13 cellular contexts compared by ENCODE assay signal in genomic region chr5:102771435-102771834, GRCh38. TPM values are rescaled to one million over a fixed set of nuclear protein-coding genes. Genes with fewer than 3 reads are reported as not detected.
A peak's percentile ranks its signal among the peaks of the same experiment; 100 is the strongest.
DNase-seq lines count a peak whose midpoint lies in the region; ATAC-seq and TF ChIP-seq lines count a peak whose summit lies in the region.
"Had no signal": no experiment of that assay in that cellular context is flagged by ENCODE, and none has a peak within 500 bp of the region (broad histone marks: within the 10 kb centered on the region; RNA-seq: fewer than 3 reads in every experiment).

No MANE protein-coding gene starts in this region.

- TF ChIP-seq POLR2A in spleen (IDR thresholded peaks at IDR 0.05), result no peak
- TF ChIP-seq POLR2A in transverse colon (IDR thresholded peaks at IDR 0.05), result no peak

- peak overlapping the region; percentile 15 for H3K27ac Mint-ChIP-seq in activated CD4-positive, alpha-beta T cell treated with anti-CD3 and anti-CD28 coated beads, Interleukin-2, amount 10 ng/mL, durations not matched to agents 7 days and 5 days

- POLR2A ChIA-PET in activated CD4-positive, alpha-beta T cell treated with anti-CD3 and anti-CD28 coated beads, Interleukin-2, amount 10 ng/mL, durations not matched to agents 7 days and 5 days (lab: Charles Lee), result no interaction called here
- POLR2A ChIA-PET in HEK293T (lab: Yijun Ruan, JAX), result interaction anchor here (0.6 to 1.1 kb wide), 2 partner anchors 15 to 69 kb away, joined by 3 to 4 read pairs; no protein-coding TSS in a partner anchor

- peaks cover 7% of the 10 kb centered on the region for H3K9me3 Mint-ChIP-seq in activated CD4-positive, alpha-beta T cell treated with anti-CD3 and anti-CD28 coated beads, Interleukin-2, amount 10 ng/mL, durations not matched to agents 7 days and 5 days

- no peak overlapping the region for H3K9ac ChIP-seq in endocrine pancreas (ENCODE audit: control insufficient read depth, insufficient read depth, low read length)

- H3K4me3 ChIP-seq in endocrine pancreas (ENCODE audit: control insufficient read depth, insufficient read depth, low read length) (peak overlapping the region; percentile 22), spleen (no peak overlapping the region), transverse colon (no peak overlapping the region)

- H3K9me3 ChIP-seq in endocrine pancreas (ENCODE audit: control insufficient read depth, low read length), result peaks cover 2% of the 10 kb centered on the region
- no peaks in the 10 kb centered on the region for H3K9me3 ChIP-seq in spleen
- no peaks in the 10 kb centered on the region for H3K9me3 ChIP-seq in transverse colon

- H3K4me3 Mint-ChIP-seq in activated CD4-positive, alpha-beta T cell treated with anti-CD3 and anti-CD28 coated beads, Interleukin-2, amount 10 ng/mL, durations not matched to agents 7 days and 5 days, result no peak overlapping the region

- CTCF ChIA-PET in activated CD4-positive, alpha-beta T cell treated with anti-CD3 and anti-CD28 coated beads, Interleukin-2, amount 10 ng/mL, durations not matched to agents 7 days and 5 days (lab: Charles Lee), result interaction anchor here (3.1 kb wide), 1 partner anchor 14 kb away, joined by 8 read pairs; no protein-coding TSS in a partner anchor
- CTCF ChIA-PET in HEK293T (lab: Yijun Ruan, JAX), result no interaction called here

- in situ Hi-C loops in transverse colon (cut with MboI; ENCODE audit: low pct_ligation_motif_present in 1 of 4, low pct_unique_long_range_greater_than_20kb in 1 of 4, low sequenced_read_pairs in 3 of 4), result loop anchor here in 2 of 4 donors (10.0 to 25.0 kb wide), 2 partner anchors 363 to 366 kb away; no protein-coding TSS in a partner anchor

- H3K4me1 ChIP-seq in endocrine pancreas (ENCODE audit: control insufficient read depth, insufficient read depth, low read length) (peaks cover 25% of the 10 kb centered on the region), spleen (peaks cover 9 to 35% (median 18%) of the 10 kb centered on the region in 6 donors), transverse colon (peaks cover 0 to 9% (median 2%) of the 10 kb centered on the region in 4 donors)

- DNase-seq in activated CD4-positive, alpha-beta T cell treated with anti-CD3 and anti-CD28 coated beads, Interleukin-2, amount 10 ng/mL, durations not matched to agents 7 days and 5 days, result no peak
- DNase-seq in activated CD4-positive, alpha-beta T cell treated with anti-CD3 and anti-CD28 coated beads for 1 hour, result no peak
- DNase-seq in M059J (ENCODE audit: low read depth), result peak; percentile 35
- DNase-seq in spleen, result no peak
- no peak for DNase-seq in HEK293T (ENCODE audit: extremely low spot score)
- no peak for DNase-seq in transverse colon
- DNase-seq: ACHN, anterior cingulate cortex, Calu3, kidney glomerular epithelial cell, trophoblast cell had no signal

- H3K4me1 Mint-ChIP-seq in activated CD4-positive, alpha-beta T cell treated with anti-CD3 and anti-CD28 coated beads, Interleukin-2, amount 10 ng/mL, durations not matched to agents 7 days and 5 days, result peaks cover 22% of the 10 kb centered on the region

- no peak for TF ChIP-seq EP300 in transverse colon (IDR thresholded peaks at IDR 0.05; ENCODE audit: low read depth)

- H3K27ac ChIP-seq in spleen, result peak overlapping the region in 7 of 8 donors; percentile 35 to 78 (median 67)
- H3K27ac ChIP-seq in transverse colon, result peak overlapping the region in 2 of 4 donors; percentile 11 to 13

- H3K36me3 ChIP-seq in endocrine pancreas (ENCODE audit: control insufficient read depth, insufficient read depth, low read length) (no peaks in the 10 kb centered on the region), spleen (no peaks in the 10 kb centered on the region), transverse colon (no peaks in the 10 kb centered on the region)

- intact Hi-C loops in spleen (cut with DNase I; ENCODE audit: low total_unique reads), result no loop called here
- intact Hi-C loops in transverse colon (cut with DNase I; ENCODE audit: low total_unique reads), result no loop called here

- H3K27me3 ChIP-seq in endocrine pancreas (ENCODE audit: control insufficient read depth, insufficient read depth, low read length) (no peaks in the 10 kb centered on the region), spleen (replicated peaks in 1 of 7) (no peaks in the 10 kb centered on the region), transverse colon (no peaks in the 10 kb centered on the region)

- no peaks in the 10 kb centered on the region for H3K27me3 Mint-ChIP-seq in activated CD4-positive, alpha-beta T cell treated with anti-CD3 and anti-CD28 coated beads, Interleukin-2, amount 10 ng/mL, durations not matched to agents 7 days and 5 days

- no peak for TF ChIP-seq CTCF in spleen (IDR thresholded peaks at IDR 0.05 in 8 of 11, conservative IDR thresholded peaks at IDR 0.05 in 3 of 11)
- no peak for TF ChIP-seq CTCF in transverse colon (IDR thresholded peaks at IDR 0.05)

- H3K36me3 Mint-ChIP-seq in activated CD4-positive, alpha-beta T cell treated with anti-CD3 and anti-CD28 coated beads, Interleukin-2, amount 10 ng/mL, durations not matched to agents 7 days and 5 days (ENCODE audit: low read depth), result peaks cover 18% of the 10 kb centered on the region

- ATAC-seq in GM21825 (IDR thresholded peaks at IDR 0.05; ENCODE audit: unreplicated experiment), result no peak

TF ChIP-seq in HEK293T, 16 proteins besides CTCF, POLR2A, EP300 and RAD21:
- no peak for TF ChIP-seq TARDBP (IDR thresholded peaks at IDR 0.05)
- no peak for TF ChIP-seq ARNT (IDR thresholded peaks at IDR 0.05)
- TF ChIP-seq FOXA1 (IDR thresholded peaks at IDR 0.05), result no peak
- no peak for TF ChIP-seq ZNF384 (IDR thresholded peaks at IDR 0.05)
- no peak for TF ChIP-seq FOXK2 (IDR thresholded peaks at IDR 0.05)
- no peak for TF ChIP-seq SP1 (IDR thresholded peaks at IDR 0.05)
- TF ChIP-seq CTBP1 (IDR thresholded peaks at IDR 0.05; ENCODE audit: borderline replicate concordance), result no peak
- no peak for TF ChIP-seq PKNOX1 (IDR thresholded peaks at IDR 0.05)

RNA-seq across cellular contexts. Expression of gene PAM, which starts 16.3 kb away (rescaled TPM):
- total RNA-seq in activated CD4-positive, alpha-beta T cell treated with anti-CD3 and anti-CD28 coated beads, Interleukin-2, amount 10 ng/mL, durations not matched to agents 7 days and 5 days, result 10 to 100 TPM; 15.0 to 15.9 TPM
- 244 and 360 TPM in 2 replicates for total RNA-seq in M059J (2014; rRNA removed; shearing (Covaris generic))
- total RNA-seq in spleen (100 to 1,000 TPM; 101 to 155 (median 117) TPM), transverse colon (100 to 1,000 TPM in 2 of 4 donors, 10 to 100 TPM in 2; 73.0 to 181 (median 138) TPM)
- 10 to 100 TPM; 37.4 to 49.2 (median 40.0) TPM for polyA plus RNA-seq in spleen

Comparison
In these comparisons a context has a peak if more than half of its experiments do, and no peak if none do; other contexts are left out.
1. RNA of gene PAM, which starts 16.3 kb away (total RNA-seq): 244 to 360 TPM in M059J, 73.0 to 181 TPM in transverse colon and 101 to 155 TPM in spleen; 15.0 to 15.9 TPM in activated CD4-positive, alpha-beta T cell treated with anti-CD3 and anti-CD28 coated beads, Interleukin-2, amount 10 ng/mL, durations not matched to agents 7 days and 5 days; every median in the first group is over 4 times any median in the second.